ENCODE assay signal across 10 cellular contexts in the genomic region with DNA sequence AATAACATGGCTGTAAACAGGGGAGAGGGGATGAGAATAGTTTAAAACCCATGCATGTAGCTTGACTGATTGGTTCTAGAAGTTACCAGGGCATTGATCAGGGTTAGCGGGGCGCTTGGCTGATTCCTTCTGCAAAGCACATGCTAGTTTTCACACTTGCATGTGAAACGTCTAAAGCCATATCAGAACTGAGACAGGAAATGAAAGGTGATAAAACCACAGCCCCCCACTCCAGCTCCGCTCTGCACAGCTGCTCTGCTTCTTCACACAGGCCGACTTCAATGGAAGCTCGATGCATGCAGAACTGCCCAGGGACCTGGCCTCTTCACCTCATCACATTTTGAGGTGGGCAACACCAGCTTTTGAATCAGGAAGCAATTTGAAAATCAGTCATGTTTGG.
DNase-seq lines count a peak whose midpoint lies in the region; ATAC-seq and TF ChIP-seq lines count a peak whose summit lies in the region.
"Had no signal": no experiment of that assay in that cellular context is flagged by ENCODE, and none has a peak within 500 bp of the region (broad histone marks: within the 10 kb centered on the region; RNA-seq: fewer than 3 reads in every experiment).

No MANE protein-coding gene starts in this region.

- no peak for TF ChIP-seq POLR2A in erythroblast (IDR thresholded peaks at IDR 0.05; ENCODE audit: low read length)

- peaks cover 14% of the 10 kb centered on the region for H3K4me1 ChIP-seq in neuron (ENCODE audit: insufficient read depth, low read length)
- H3K4me1 ChIP-seq: A549 had no signal

- no peaks in the 10 kb centered on the region for H3K9me3 ChIP-seq in neuron (ENCODE audit: low read length)
- H3K9me3 ChIP-seq: A549 had no signal

- no peak overlapping the region for H3K4me3 ChIP-seq in neuron (ENCODE audit: low read length)
- H3K4me3 ChIP-seq: A549, SK-N-MC had no signal

- H3K27me3 ChIP-seq in neuron (ENCODE audit: insufficient read depth, low read length) = no peaks in the 10 kb centered on the region

- ATAC-seq in GM21576 (IDR thresholded peaks at IDR 0.05; ENCODE audit: unreplicated experiment) (peak; percentile 80), HG03460 (IDR thresholded peaks at IDR 0.05; ENCODE audit: unreplicated experiment) (peak; percentile 87)
- ATAC-seq: A549 had no signal

- no peaks in the 10 kb centered on the region for H3K36me3 ChIP-seq in neuron (ENCODE audit: insufficient read depth, low read length)

- peak overlapping the region; percentile 31 for H2AFZ ChIP-seq in neuron (ENCODE audit: low read depth, low read length)

- peak; percentile 12 for DNase-seq in NCI-H2107 treated with DMSO at 0.1 percent for 48 hours (lab: John Stamatoyannopoulos, UW; ENCODE audit: unreplicated experiment)
- DNase-seq in NCI-H2107 (lab: John Stamatoyannopoulos, UW) = no peak
- no peak for DNase-seq in erythroblast (lab: John Stamatoyannopoulos, UW)
- no peak for DNase-seq in effector CD8-positive, alpha-beta T cell (lab: John Stamatoyannopoulos, UW)
- no peak for DNase-seq in NCI-H345 treated with DMSO at 0.1 percent for 48 hours (lab: John Stamatoyannopoulos, UW; ENCODE audit: unreplicated experiment)
